In the genomic region with DNA sequence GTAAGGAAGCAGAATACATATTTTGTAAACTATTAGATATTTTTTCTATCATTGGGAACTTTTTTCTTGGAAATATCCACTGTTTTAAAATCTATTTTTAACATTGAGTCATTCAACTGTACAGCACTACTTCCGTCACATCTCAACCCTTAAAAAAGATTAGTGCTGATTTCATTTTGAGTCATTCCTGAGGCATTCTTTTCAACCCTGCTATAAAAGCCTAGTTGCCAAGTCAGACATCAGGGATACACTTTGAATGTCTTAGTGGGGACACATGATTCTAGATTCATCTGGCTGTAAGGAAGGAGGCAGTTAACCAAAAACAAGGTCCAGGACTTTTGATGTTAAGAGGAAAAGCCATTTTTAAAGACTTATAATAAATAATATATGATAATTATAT, we compare ENCODE assay signal across 12 cellular contexts.
DNase-seq lines count a peak whose midpoint lies in the region; ATAC-seq and TF ChIP-seq lines count a peak whose summit lies in the region.
"Had no signal": no experiment of that assay in that cellular context is flagged by ENCODE, and none has a peak within 500 bp of the region (broad histone marks: within the 10 kb centered on the region; RNA-seq: fewer than 3 reads in every experiment).

No MANE protein-coding gene starts in this region.

- TF ChIP-seq CTCF in AG04449 (IDR thresholded peaks at IDR 0.05; ENCODE audit: insufficient read depth, low read length, missing control alignments) (no peak), HCT116 (IDR thresholded peaks at IDR 0.05 in 2 of 3, conservative IDR thresholded peaks at IDR 0.05 in 1 of 3; ENCODE audit: borderline replicate concordance in 1 of 3, insufficient read depth in 1 of 3, low read depth in 2 of 3, low read length in 2 of 3) (no peak), glutamatergic neuron (IDR thresholded peaks at IDR 0.05; ENCODE audit: partially characterized antibody, unreplicated experiment) (no peak), tibial nerve (IDR thresholded peaks at IDR 0.05) (no peak), progenitor cell of endocrine pancreas (IDR thresholded peaks at IDR 0.05; ENCODE audit: unreplicated experiment) (no peak)

- H3K9ac ChIP-seq in HCT116 (ENCODE audit: low read length): peak overlapping the region; percentile 58

- H3K4me3 Mint-ChIP-seq in glutamatergic neuron (ENCODE audit: unreplicated experiment): no peak overlapping the region
- no peak overlapping the region for H3K4me3 Mint-ChIP-seq in progenitor cell of endocrine pancreas (ENCODE audit: low read depth)
- H3K4me3 Mint-ChIP-seq: activated naive CD8-positive, alpha-beta T cell treated with anti-CD3 and anti-CD28 coated beads, Interleukin-2, amount 10 ng/mL, durations not matched to agents 7 days and 5 days; natural killer cell treated with Interleukin-12 subunit alpha and Interleukin-12 subunit beta and Interleukin-15 and Interleukin-18, amount 100 ng/mL, for 72 hours had no signal

- H3K9me3 ChIP-seq in HCT116 (ENCODE audit: control insufficient read depth in 1 of 2, insufficient read depth in 1 of 2, low read depth in 1 of 2, low read length in 2 of 2) (no peaks in the 10 kb centered on the region), tibial nerve (no peaks in the 10 kb centered on the region)
- H3K9me3 ChIP-seq: upper lobe of left lung had no signal

- no peak overlapping the region for H2AFZ ChIP-seq in HCT116 (ENCODE audit: low read depth, low read length, poor library complexity, severe bottlenecking)

- H3K4me1 Mint-ChIP-seq in glutamatergic neuron (ENCODE audit: low read depth, unreplicated experiment) (peaks cover 12% of the 10 kb centered on the region), progenitor cell of endocrine pancreas (ENCODE audit: low read depth) (peaks cover 3% of the 10 kb centered on the region)

- H3K27ac ChIP-seq in HCT116 (ENCODE audit: low read depth, low read length): peak overlapping the region; percentile 94
- peak overlapping the region in 2 of 4 donors; percentile 7 to 65 for H3K27ac ChIP-seq in tibial nerve
- H3K27ac ChIP-seq: upper lobe of left lung had no signal

- no TSS peak for BruUV-seq in HCT116 (replicated peaks; lab: Mats Ljungman, UMichigan)

- POLR2A ChIA-PET in AG04449 (lab: Yijun Ruan, JAX): no interaction called here
- POLR2A ChIA-PET in HCT116 (lab: Charles Lee): interaction anchor here (1.3 kb wide), 1 partner anchor 94 kb away, joined by 3 read pairs; no protein-coding TSS in a partner anchor

- H3K79me2 ChIP-seq in HCT116 (ENCODE audit: insufficient read depth, low read length): no peaks in the 10 kb centered on the region

- peaks cover 0 to 6% of the 10 kb centered on the region in 2 experiments; a peak in 2 of 4 replicates for H3K36me3 ChIP-seq in HCT116 (ENCODE audit: control insufficient read depth in 1 of 2, insufficient read depth in 2 of 2, low read length in 2 of 2)
- no peaks in the 10 kb centered on the region for H3K36me3 ChIP-seq in tibial nerve

- no peaks in the 10 kb centered on the region for H3K9me2 ChIP-seq in HCT116 (ENCODE audit: insufficient read depth)

- peak; percentile 44 for TF ChIP-seq RAD21 in HCT116 (IDR thresholded peaks at IDR 0.05; ENCODE audit: low read depth)

- no peaks in the 10 kb centered on the region for H3K27me3 ChIP-seq in HCT116 (ENCODE audit: insufficient read depth, low read length)
- no peaks in the 10 kb centered on the region for H3K27me3 ChIP-seq in tibial nerve
- H3K27me3 ChIP-seq: upper lobe of left lung had no signal

- DNase-seq in AG04449 (ENCODE audit: low read depth, low spot score): peak; percentile 81
- DNase-seq in HCT116 (ENCODE audit: low read depth, low spot score): peak; percentile 92
- DNase-seq in SW 1271 (lab: John Stamatoyannopoulos, UW): peak; percentile 84 to 97
- DNase-seq in glutamatergic neuron: no peak
- DNase-seq in tibial nerve (ENCODE audit: low spot score in 2 of 2): no peak
- no peak for DNase-seq in progenitor cell of endocrine pancreas (ENCODE audit: low spot score, unreplicated experiment)
- no peak for DNase-seq in COR-L47 (lab: John Stamatoyannopoulos, UW)
- DNase-seq in COLO668 (lab: John Stamatoyannopoulos, UW; ENCODE audit: unreplicated experiment): no peak
- DNase-seq: activated naive CD8-positive, alpha-beta T cell treated with anti-CD3 and anti-CD28 coated beads, Interleukin-2, amount 10 ng/mL, durations not matched to agents 7 days and 5 days; SHP77 treated with DMSO at 0.1 percent for 48 hours; upper lobe of left lung had no signal

- RAD21 ChIA-PET in HCT116 (lab: Charles Lee; ENCODE audit: low non-redundant PET in 1 of 2, low total read pairs in 2 of 2, uncharacterized antibody in 2 of 2, unreplicated experiment in 2 of 2): no interaction called here

- peaks cover 60 to 67% of the 10 kb centered on the region in 2 experiments for H3K4me1 ChIP-seq in HCT116 (ENCODE audit: control insufficient read depth in 1 of 2, insufficient read depth in 2 of 2, low read length in 2 of 2)
- H3K4me1 ChIP-seq in tibial nerve: peaks cover 0 to 8% (median 4%) of the 10 kb centered on the region in 4 donors
- H3K4me1 ChIP-seq: upper lobe of left lung had no signal

- H3K36me3 Mint-ChIP-seq in glutamatergic neuron (ENCODE audit: unreplicated experiment) (no peaks in the 10 kb centered on the region), progenitor cell of endocrine pancreas (ENCODE audit: insufficient read depth) (no peaks in the 10 kb centered on the region)

- H3K27me3 Mint-ChIP-seq in glutamatergic neuron (ENCODE audit: unreplicated experiment) (peaks cover 1% of the 10 kb centered on the region), progenitor cell of endocrine pancreas (no peaks in the 10 kb centered on the region)
- H3K27me3 Mint-ChIP-seq: activated naive CD8-positive, alpha-beta T cell treated with anti-CD3 and anti-CD28 coated beads, Interleukin-2, amount 10 ng/mL, durations not matched to agents 7 days and 5 days; natural killer cell treated with Interleukin-12 subunit alpha and Interleukin-12 subunit beta and Interleukin-15 and Interleukin-18, amount 100 ng/mL, for 72 hours had no signal

- peak overlapping the region; percentile 74 for H3K4me2 ChIP-seq in HCT116 (ENCODE audit: low read length)

- H4K20me1 ChIP-seq in HCT116 (ENCODE audit: insufficient read depth): no peaks in the 10 kb centered on the region

- WGBS in tibial nerve, 2 donors: 33 to 42% methylated on average over 1 of the region's 1 CpG

- ATAC-seq in HCT116: peak; percentile 95

- H3K4me3 ChIP-seq in AG04449 (ENCODE audit: low read depth, low read length) (no peak overlapping the region), HCT116 (replicated peaks in 1 of 2; ENCODE audit: low read depth in 1 of 2, low read length in 2 of 2) (peak overlapping the region in 1 of 2 experiments; percentile 34; a peak in 1 of 4 replicates), tibial nerve (no peak overlapping the region)
- H3K4me3 ChIP-seq: upper lobe of left lung had no signal

- TF ChIP-seq POLR2A in HCT116 (IDR thresholded peaks at IDR 0.05; ENCODE audit: borderline replicate concordance, extremely low read depth, insufficient read depth, insufficient read length) (no peak), tibial nerve (IDR thresholded peaks at IDR 0.05) (no peak)

- CTCF ChIA-PET in AG04449 (lab: Yijun Ruan, JAX): interaction anchor here (1.0 kb wide), 1 partner anchor 179 kb away, joined by 3 read pairs; no protein-coding TSS in a partner anchor
- CTCF ChIA-PET in HCT116 (lab: Charles Lee): no interaction called here

- H3K9me3 Mint-ChIP-seq in glutamatergic neuron (ENCODE audit: unreplicated experiment) (no peaks in the 10 kb centered on the region), progenitor cell of endocrine pancreas (ENCODE audit: low read depth) (no peaks in the 10 kb centered on the region)
- H3K9me3 Mint-ChIP-seq: activated naive CD8-positive, alpha-beta T cell treated with anti-CD3 and anti-CD28 coated beads, Interleukin-2, amount 10 ng/mL, durations not matched to agents 7 days and 5 days; natural killer cell treated with Interleukin-12 subunit alpha and Interleukin-12 subunit beta and Interleukin-15 and Interleukin-18, amount 100 ng/mL, for 72 hours had no signal

- peak overlapping the region; percentile 53 for H3K27ac Mint-ChIP-seq in glutamatergic neuron (ENCODE audit: unreplicated experiment)
- H3K27ac Mint-ChIP-seq in progenitor cell of endocrine pancreas: no peak overlapping the region
- H3K27ac Mint-ChIP-seq: activated naive CD8-positive, alpha-beta T cell treated with anti-CD3 and anti-CD28 coated beads, Interleukin-2, amount 10 ng/mL, durations not matched to agents 7 days and 5 days had no signal

- intact Hi-C loops in HCT116 (cut with micrococcal nuclease): loop anchor here (5.0 kb wide), 2 partner anchors 42 to 92 kb away; no protein-coding TSS in a partner anchor

- no peak for TF ChIP-seq EP300 in tibial nerve (IDR thresholded peaks at IDR 0.05)

TF ChIP-seq in HCT116, 20 proteins besides CTCF, POLR2A, EP300 and RAD21 (continues in another document):
- TF ChIP-seq FOSL1 (IDR thresholded peaks at IDR 0.05; ENCODE audit: low read depth) (peak; percentile 96), CEBPB (IDR thresholded peaks at IDR 0.05; ENCODE audit: low read depth) (peak; percentile 86), CBX3 (IDR thresholded peaks at IDR 0.05; ENCODE audit: low read depth) (peak; percentile 85), SP1 (IDR thresholded peaks at IDR 0.05; ENCODE audit: low read depth) (peak; percentile 94), TCF7L2 (IDR thresholded peaks at IDR 0.05; ENCODE audit: borderline replicate concordance, extremely low read depth, insufficient read depth, insufficient read length) (peak; percentile 94), EZH2phosphoT487 (IDR thresholded peaks at IDR 0.05; ENCODE audit: borderline replicate concordance) (no peak)
- TF ChIP-seq, protein P1, sequence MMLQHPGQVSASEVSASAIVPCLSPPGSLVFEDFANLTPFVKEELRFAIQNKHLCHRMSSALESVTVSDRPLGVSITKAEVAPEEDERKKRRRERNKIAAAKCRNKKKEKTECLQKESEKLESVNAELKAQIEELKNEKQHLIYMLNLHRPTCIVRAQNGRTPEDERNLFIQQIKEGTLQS (IDR thresholded peaks at IDR 0.05): peak; percentile 73; the same call in 1 of the 2 replicates
- TF ChIP-seq, protein P2, sequence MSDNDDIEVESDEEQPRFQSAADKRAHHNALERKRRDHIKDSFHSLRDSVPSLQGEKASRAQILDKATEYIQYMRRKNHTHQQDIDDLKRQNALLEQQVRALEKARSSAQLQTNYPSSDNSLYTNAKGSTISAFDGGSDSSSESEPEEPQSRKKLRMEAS (IDR thresholded peaks at IDR 0.05): peak; percentile 61

Comparison
In these comparisons a context has a peak if more than half of its experiments do, and no peak if none do; other contexts are left out.
1. DNase-seq: peak in AG04449 (single experiment), HCT116 (single experiment) and SW 1271 (2 of 2); none in glutamatergic neuron (single experiment), tibial nerve (0 of 2), progenitor cell of endocrine pancreas (single experiment), COR-L47 (single experiment) and COLO668 (single experiment).